8 cellular contexts compared by ENCODE assay signal in the genomic region with DNA sequence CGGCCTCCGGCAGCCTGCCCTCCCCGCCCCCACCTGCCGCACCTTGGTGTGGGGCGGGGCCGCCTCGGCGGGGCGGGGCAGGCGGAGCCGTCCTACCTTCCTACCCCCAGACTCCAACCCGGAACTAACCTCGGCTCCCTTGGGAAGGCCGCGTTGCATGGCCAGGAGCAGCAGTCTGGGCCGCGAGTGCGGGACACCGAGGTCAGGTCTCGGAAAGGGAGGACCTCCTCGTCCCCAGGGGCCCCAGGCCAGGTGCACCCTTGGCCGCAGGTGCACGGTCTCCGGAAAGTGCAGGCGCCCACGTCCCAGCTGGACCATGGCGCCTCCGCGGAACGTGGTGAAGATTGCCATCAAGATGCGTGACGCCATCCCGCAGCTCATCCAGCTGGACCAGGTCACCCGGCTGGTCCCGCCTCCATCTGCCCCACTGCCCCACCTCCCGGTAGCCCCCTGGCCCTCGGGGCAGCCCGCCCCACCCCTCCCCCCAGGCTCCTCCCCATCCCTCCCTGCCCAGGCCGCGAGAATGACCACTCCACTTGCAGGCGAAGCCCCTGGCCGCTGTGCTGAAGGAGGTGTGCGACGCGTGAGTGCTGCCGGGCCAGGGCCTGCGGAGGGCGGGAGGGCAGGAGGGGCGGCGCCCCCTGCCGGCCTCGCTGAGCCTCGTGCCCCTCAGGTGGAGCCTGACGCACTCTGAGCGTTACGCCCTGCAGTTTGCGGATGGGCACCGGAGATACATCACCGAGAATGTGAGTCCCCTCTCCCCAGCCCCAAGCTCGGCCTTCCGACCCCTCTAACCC. TPM values are rescaled to one million over a fixed set of nuclear protein-coding genes. Genes with fewer than 3 reads are reported as not detected.
DNase-seq lines count a peak whose midpoint lies in the region; ATAC-seq and TF ChIP-seq lines count a peak whose summit lies in the region.

A gene with protein sequence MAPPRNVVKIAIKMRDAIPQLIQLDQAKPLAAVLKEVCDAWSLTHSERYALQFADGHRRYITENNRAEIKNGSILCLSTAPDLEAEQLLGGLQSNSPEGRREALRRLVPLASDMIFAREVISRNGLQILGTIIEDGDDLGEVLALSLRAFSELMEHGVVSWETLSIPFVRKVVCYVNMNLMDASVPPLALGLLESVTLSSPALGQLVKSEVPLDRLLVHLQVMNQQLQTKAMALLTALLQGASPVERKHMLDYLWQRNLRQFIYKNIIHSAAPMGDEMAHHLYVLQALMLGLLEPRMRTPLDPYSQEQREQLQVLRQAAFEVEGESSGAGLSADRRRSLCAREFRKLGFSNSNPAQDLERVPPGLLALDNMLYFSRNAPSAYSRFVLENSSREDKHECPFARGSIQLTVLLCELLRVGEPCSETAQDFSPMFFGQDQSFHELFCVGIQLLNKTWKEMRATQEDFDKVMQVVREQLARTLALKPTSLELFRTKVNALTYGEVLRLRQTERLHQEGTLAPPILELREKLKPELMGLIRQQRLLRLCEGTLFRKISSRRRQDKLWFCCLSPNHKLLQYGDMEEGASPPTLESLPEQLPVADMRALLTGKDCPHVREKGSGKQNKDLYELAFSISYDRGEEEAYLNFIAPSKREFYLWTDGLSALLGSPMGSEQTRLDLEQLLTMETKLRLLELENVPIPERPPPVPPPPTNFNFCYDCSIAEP (plus strand): TSS at position 121 of the 797 bp plus-strand sequence. CDS start 196 bp downstream, at position 317.

- no peaks in the 10 kb centered on the region for H3K27me3 ChIP-seq in liver (ENCODE audit: control insufficient read depth in 4 of 4, insufficient read depth in 4 of 4, low read length in 3 of 4)
- H3K27me3 ChIP-seq in vagina: no peaks in the 10 kb centered on the region
- no peaks in the 10 kb centered on the region for H3K27me3 ChIP-seq in WERI-Rb-1 (ENCODE audit: insufficient read depth, low read depth, severe bottlenecking)

- H3K9ac ChIP-seq in liver (ENCODE audit: low read depth in 1 of 2, low read length in 2 of 2): no peak within 1 kb of the TSS

- H3K4me3 ChIP-seq in liver (ENCODE audit: low read depth in 1 of 3, low read length in 3 of 3) (peak within 1 kb of the TSS; percentile 35 to 74 (median 49)), vagina (peak within 1 kb of the TSS; percentile 32 to 46), WERI-Rb-1 (ENCODE audit: low read depth, low read length) (no peak within 1 kb of the TSS)

- no peak for DNase-seq in activated naive CD4-positive, alpha-beta T cell treated with anti-CD3 and anti-CD28 coated beads, Interleukin-2, amount 10 ng/mL, durations not matched to agents 7 days and 5 days
- DNase-seq in activated naive CD4-positive, alpha-beta T cell treated with anti-CD3 and anti-CD28 coated beads, Interleukin-2, amount 50 U/mL, for 72 hours (ENCODE audit: low spot score in 2 of 2): no peak
- DNase-seq in chondrocyte (ENCODE audit: low spot score) (no peak), vagina (ENCODE audit: extremely low spot score in 2 of 2) (no peak), WERI-Rb-1 (no peak), NOMO-1 treated with dmso at 0.1 percent for 144 hours (lab: John Stamatoyannopoulos, UW; ENCODE audit: unreplicated experiment) (no peak)

- no peak within 1 kb of the TSS for H3K4me3 Mint-ChIP-seq in activated naive CD4-positive, alpha-beta T cell treated with anti-CD3 and anti-CD28 coated beads, Interleukin-2, amount 10 ng/mL, durations not matched to agents 7 days and 5 days
- no peak within 1 kb of the TSS for H3K4me3 Mint-ChIP-seq in chondrocyte (ENCODE audit: unreplicated experiment)

- no peak for TF ChIP-seq POLR2A in vagina (IDR thresholded peaks at IDR 0.05)

- H3K9me3 Mint-ChIP-seq in activated naive CD4-positive, alpha-beta T cell treated with anti-CD3 and anti-CD28 coated beads, Interleukin-2, amount 10 ng/mL, durations not matched to agents 7 days and 5 days: no peaks in the 10 kb centered on the region
- H3K9me3 Mint-ChIP-seq in activated naive CD4-positive, alpha-beta T cell treated with anti-CD3 and anti-CD28 coated beads, Interleukin-2, amount 50 U/mL, for 72 hours: no peaks in the 10 kb centered on the region
- no peaks in the 10 kb centered on the region for H3K9me3 Mint-ChIP-seq in chondrocyte (ENCODE audit: low read depth)

- intact Hi-C loops in vagina (cut with DNase I): loop anchor here (5.0 kb wide), 1 partner anchor 882 kb away; no protein-coding TSS in a partner anchor

- TF ChIP-seq RAD21 in liver (IDR thresholded peaks at IDR 0.05): no peak

- ATAC-seq in activated naive CD4-positive, alpha-beta T cell treated with anti-CD3 and anti-CD28 coated beads, Interleukin-2, amount 50 U/mL, for 72 hours: no peak
- no peak for ATAC-seq in GM18520 (IDR thresholded peaks at IDR 0.05; ENCODE audit: unreplicated experiment)

- peaks cover 0 to 17% (median 6%) of the 10 kb centered on the region in 4 donors for H3K4me1 ChIP-seq in liver (ENCODE audit: control insufficient read depth in 4 of 4, insufficient read depth in 4 of 4, low read length in 3 of 4)
- peaks cover 15% of the 10 kb centered on the region for H3K4me1 ChIP-seq in vagina

- no peak within 1 kb of the TSS for H3K27ac ChIP-seq in liver (ENCODE audit: low read depth in 1 of 2, low read length in 2 of 2)
- peak within 1 kb of the TSS; percentile 38 for H3K27ac ChIP-seq in vagina
- H3K27ac ChIP-seq in WERI-Rb-1: no peak within 1 kb of the TSS

- peaks cover 53% of the 10 kb centered on the region for H3K36me3 Mint-ChIP-seq in activated naive CD4-positive, alpha-beta T cell treated with anti-CD3 and anti-CD28 coated beads, Interleukin-2, amount 10 ng/mL, durations not matched to agents 7 days and 5 days
- H3K36me3 Mint-ChIP-seq in activated naive CD4-positive, alpha-beta T cell treated with anti-CD3 and anti-CD28 coated beads, Interleukin-2, amount 50 U/mL, for 72 hours: peaks cover 14 to 17% of the 10 kb centered on the region in 2 donors
- H3K36me3 Mint-ChIP-seq in chondrocyte (ENCODE audit: low read depth): peaks cover 24% of the 10 kb centered on the region

- no peaks in the 10 kb centered on the region for H3K9me3 ChIP-seq in liver (ENCODE audit: control insufficient read depth in 4 of 4, low read length in 3 of 4)
- H3K9me3 ChIP-seq in vagina: no peaks in the 10 kb centered on the region
- no peaks in the 10 kb centered on the region for H3K9me3 ChIP-seq in WERI-Rb-1 (ENCODE audit: severe bottlenecking)

- no peaks in the 10 kb centered on the region for H3K27me3 Mint-ChIP-seq in activated naive CD4-positive, alpha-beta T cell treated with anti-CD3 and anti-CD28 coated beads, Interleukin-2, amount 10 ng/mL, durations not matched to agents 7 days and 5 days
- H3K27me3 Mint-ChIP-seq in chondrocyte (ENCODE audit: low read depth): no peaks in the 10 kb centered on the region

- TF ChIP-seq CTCF in chondrocyte (IDR thresholded peaks at IDR 0.05): peak; percentile 48
- TF ChIP-seq CTCF in liver (IDR thresholded peaks at IDR 0.05; ENCODE audit: low read depth, low read length, missing input control): peak; percentile 41
- peak in 1 of 3 experiments; percentile 12 for TF ChIP-seq CTCF in vagina (IDR thresholded peaks at IDR 0.05)
- TF ChIP-seq CTCF in WERI-Rb-1 (IDR thresholded peaks at IDR 0.05; ENCODE audit: low read depth, low read length): no peak

- 28% methylated on average over 61 of the region's 61 CpGs for WGBS in liver

- peaks cover 22 to 64% (median 28%) of the 10 kb centered on the region in 4 donors for H3K36me3 ChIP-seq in liver (ENCODE audit: control insufficient read depth in 4 of 4, insufficient read depth in 3 of 4, low read depth in 1 of 4, low read length in 3 of 4)
- H3K36me3 ChIP-seq in vagina: peaks cover 7 to 59% of the 10 kb centered on the region in 2 donors
- peaks cover 83% of the 10 kb centered on the region for H3K36me3 ChIP-seq in WERI-Rb-1

- peak within 1 kb of the TSS; percentile 37 for H3K27ac Mint-ChIP-seq in activated naive CD4-positive, alpha-beta T cell treated with anti-CD3 and anti-CD28 coated beads, Interleukin-2, amount 10 ng/mL, durations not matched to agents 7 days and 5 days
- peak within 1 kb of the TSS in 1 of 2 donors; percentile 82 for H3K27ac Mint-ChIP-seq in activated naive CD4-positive, alpha-beta T cell treated with anti-CD3 and anti-CD28 coated beads, Interleukin-2, amount 50 U/mL, for 72 hours
- peak within 1 kb of the TSS; percentile 42 for H3K27ac Mint-ChIP-seq in chondrocyte (ENCODE audit: unreplicated experiment)

- CTCF ChIA-PET in activated naive CD4-positive, alpha-beta T cell treated with anti-CD3 and anti-CD28 coated beads, Interleukin-2, amount 10 ng/mL, durations not matched to agents 7 days and 5 days (lab: Charles Lee): interaction anchor here (1.0 to 1.9 kb wide), 3 partner anchors 9 to 13 kb away, joined by 5 to 7 read pairs (median 5); a partner anchor contains a TSS

- H3K4me1 Mint-ChIP-seq in activated naive CD4-positive, alpha-beta T cell treated with anti-CD3 and anti-CD28 coated beads, Interleukin-2, amount 10 ng/mL, durations not matched to agents 7 days and 5 days: peaks cover 23% of the 10 kb centered on the region
- H3K4me1 Mint-ChIP-seq in chondrocyte (ENCODE audit: low read depth): peaks cover 10% of the 10 kb centered on the region

TF ChIP-seq in liver, 16 proteins besides CTCF, POLR2A, EP300 and RAD21 (continues in another document):
- TF ChIP-seq FOXA2 (IDR thresholded peaks at IDR 0.05) (no peak), HNF4A (conservative IDR thresholded peaks at IDR 0.05) (no peak), JUND (IDR thresholded peaks at IDR 0.05) (no peak)
- TF ChIP-seq, protein P1, sequence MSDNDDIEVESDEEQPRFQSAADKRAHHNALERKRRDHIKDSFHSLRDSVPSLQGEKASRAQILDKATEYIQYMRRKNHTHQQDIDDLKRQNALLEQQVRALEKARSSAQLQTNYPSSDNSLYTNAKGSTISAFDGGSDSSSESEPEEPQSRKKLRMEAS (IDR thresholded peaks at IDR 0.05): no peak
- TF ChIP-seq, protein P2, sequence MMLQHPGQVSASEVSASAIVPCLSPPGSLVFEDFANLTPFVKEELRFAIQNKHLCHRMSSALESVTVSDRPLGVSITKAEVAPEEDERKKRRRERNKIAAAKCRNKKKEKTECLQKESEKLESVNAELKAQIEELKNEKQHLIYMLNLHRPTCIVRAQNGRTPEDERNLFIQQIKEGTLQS (IDR thresholded peaks at IDR 0.05): no peak

RNA-seq across cellular contexts. Expression of the gene that starts here (rescaled TPM):
- total RNA-seq in activated naive CD4-positive, alpha-beta T cell treated with anti-CD3 and anti-CD28 coated beads, Interleukin-2, amount 50 U/mL, for 72 hours: 1 to 10 TPM; 4.0 to 7.0 TPM
- total RNA-seq in chondrocyte (1.1 to 1.2 TPM (median 1.1 TPM) in 3 replicates), liver (1 to 10 TPM; 3.8 TPM), vagina (21.6 TPM)
- 1 to 10 TPM; 1.7 to 2.5 TPM for polyA plus RNA-seq in liver
